ENCODE assay signal across 8 cellular contexts in genomic region chr21:45478115-45478801, GRCh38.
DNase-seq lines count a peak whose midpoint lies in the region; ATAC-seq and TF ChIP-seq lines count a peak whose summit lies in the region.

No MANE protein-coding gene starts in this region.

- no peak for ATAC-seq in GM18873 (IDR thresholded peaks at IDR 0.05; ENCODE audit: low FRiP score, unreplicated experiment)
- no peak for ATAC-seq in HG03521 (IDR thresholded peaks at IDR 0.05; ENCODE audit: unreplicated experiment)

- H3K27ac ChIP-seq in caudate nucleus (ENCODE audit: low read depth, low read length): peak overlapping the region; percentile 36

- TF ChIP-seq CTCF in GM06990 (IDR thresholded peaks at IDR 0.05; ENCODE audit: insufficient read depth, low read length, poor library complexity, severe bottlenecking) (peak; percentile 90), kidney epithelial cell (IDR thresholded peaks at IDR 0.05; ENCODE audit: insufficient read depth, low read length, poor library complexity, severe bottlenecking) (peak; percentile 86)

- H3K27me3 ChIP-seq in GM06990 (replicated peaks; ENCODE audit: control insufficient read depth, insufficient read depth, low read length) (no peaks in the 10 kb centered on the region), kidney epithelial cell (ENCODE audit: control insufficient read depth, insufficient read depth, low read length) (no peaks in the 10 kb centered on the region)

- DNase-seq in GM06990 (ENCODE audit: extremely low read depth, insufficient read length) (no peak), NCI-H1694 treated with DMSO at 0.1 percent for 48 hours (lab: John Stamatoyannopoulos, UW) (peak; percentile 47), caudate nucleus (lab: John Stamatoyannopoulos, UW) (peak in 51 of 61 donors; percentile 9 to 72 (median 34)), kidney epithelial cell (ENCODE audit: low read depth) (no peak)
- DNase-seq in activated CD4-positive, CD25-positive, alpha-beta regulatory T cell (lab: John Stamatoyannopoulos, UW): peak; percentile 49 to 70 (median 57)
- DNase-seq in stimulated activated CD4-positive, alpha-beta T cell treated with anti-CD3 and anti-CD28 coated beads, Interleukin-1b, Interleukin-23, amount 100 ng/mL, for 1 hour (ENCODE audit: low read depth in 2 of 2): peak; percentile 61 to 65

- peak overlapping the region; percentile 44 for H3K4me3 ChIP-seq in GM06990 (replicated peaks; ENCODE audit: low read depth, low read length)
- no peak overlapping the region for H3K4me3 ChIP-seq in kidney epithelial cell (ENCODE audit: low read depth, low read length)

- H3K36me3 ChIP-seq in GM06990 (ENCODE audit: control insufficient read depth, insufficient read depth, low read length) (no peaks in the 10 kb centered on the region), kidney epithelial cell (ENCODE audit: control insufficient read depth, insufficient read depth, low read length) (peaks cover 5% of the 10 kb centered on the region)

Comparison
In these comparisons a context has a peak if more than half of its experiments do, and no peak if none do; other contexts are left out.
1. DNase-seq: peak in NCI-H1694 treated with DMSO at 0.1 percent for 48 hours (single experiment), activated CD4-positive, CD25-positive, alpha-beta regulatory T cell (4 of 4), caudate nucleus (51 of 61) and stimulated activated CD4-positive, alpha-beta T cell treated with anti-CD3 and anti-CD28 coated beads, Interleukin-1b, Interleukin-23, amount 100 ng/mL, for 1 hour (2 of 2); none in GM06990 (single experiment) and kidney epithelial cell (single experiment).